Comparison of ENCODE assay signal across 8 cellular contexts in the genomic region with DNA sequence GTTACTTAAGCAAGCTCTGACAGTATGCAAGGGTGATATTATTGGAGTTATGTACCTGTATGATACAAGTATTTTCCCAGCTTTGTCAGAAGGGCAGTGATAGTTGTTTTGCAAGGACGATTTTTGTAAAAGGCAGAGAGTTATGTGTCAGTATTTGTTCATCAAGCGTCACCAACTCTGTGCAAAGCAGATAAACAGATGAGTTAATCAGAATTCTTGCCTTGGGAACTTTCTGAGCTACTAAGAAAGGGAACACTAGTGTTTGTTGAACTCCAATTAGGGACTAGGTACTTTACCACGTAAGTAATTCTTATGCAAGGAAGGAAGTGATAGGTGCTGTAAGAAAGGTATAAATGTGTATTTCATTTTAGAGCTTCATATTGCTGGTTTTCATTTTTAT. TPM values are rescaled to one million over a fixed set of nuclear protein-coding genes. Genes with fewer than 3 reads are reported as not detected.
DNase-seq lines count a peak whose midpoint lies in the region; ATAC-seq, FAIRE-seq and TF ChIP-seq lines count a peak whose summit lies in the region.

No MANE protein-coding gene starts in this region.

- H3K9me3 Mint-ChIP-seq in T-helper 2 cell treated with Interferon-gamma antibody and Interleukin-4, amounts not matched to agents 5 μg/mL and 100 μg/mL, for 36 hours: no peaks in the 10 kb centered on the region
- no peaks in the 10 kb centered on the region for H3K9me3 Mint-ChIP-seq in natural killer cell treated with Interleukin-12 subunit alpha and Interleukin-12 subunit beta and Interleukin-15 and Interleukin-18, amount 100 ng/mL, for 72 hours

- peaks cover 26% of the 10 kb centered on the region for H3K4me1 Mint-ChIP-seq in T-helper 2 cell treated with Interferon-gamma antibody and Interleukin-4, amounts not matched to agents 5 μg/mL and 100 μg/mL, for 36 hours (ENCODE audit: low read depth)
- H3K4me1 Mint-ChIP-seq in natural killer cell treated with Interleukin-12 subunit alpha and Interleukin-12 subunit beta and Interleukin-15 and Interleukin-18, amount 100 ng/mL, for 72 hours (ENCODE audit: low read depth in 2 of 2): peaks cover 10 to 24% of the 10 kb centered on the region in 2 donors

- intact Hi-C loops in left ventricle myocardium inferior (cut with micrococcal nuclease) (no loop called here), cardiac septum (cut with DNase I) (loop anchor here (5.0 kb wide), 1 partner anchor 1036 kb away; a partner anchor contains a TSS)

- H3K36me3 Mint-ChIP-seq in T-helper 2 cell treated with Interferon-gamma antibody and Interleukin-4, amounts not matched to agents 5 μg/mL and 100 μg/mL, for 36 hours (ENCODE audit: low read depth): no peaks in the 10 kb centered on the region
- H3K36me3 Mint-ChIP-seq in natural killer cell treated with Interleukin-12 subunit alpha and Interleukin-12 subunit beta and Interleukin-15 and Interleukin-18, amount 100 ng/mL, for 72 hours: no peaks in the 10 kb centered on the region

- no peak for FAIRE-seq in small intestine (lab: Jason Lieb, UNC)

- TF ChIP-seq CTCF in left ventricle myocardium inferior (IDR thresholded peaks at IDR 0.05; ENCODE audit: borderline replicate concordance): no peak

- no peak for ATAC-seq in GM18520 (IDR thresholded peaks at IDR 0.05; ENCODE audit: unreplicated experiment)
- no peak for ATAC-seq in natural killer cell treated with Interleukin-12 subunit alpha and Interleukin-12 subunit beta and Interleukin-15 and Interleukin-18, amount 100 ng/mL, for 72 hours

- H3K4me1 ChIP-seq in left ventricle myocardium inferior: peaks cover 72% of the 10 kb centered on the region
- H3K4me1 ChIP-seq in small intestine (ENCODE audit: control insufficient read depth in 2 of 2, insufficient read depth in 1 of 2, low read depth in 1 of 2, low read length in 1 of 2): peaks cover 0 to 14% of the 10 kb centered on the region in 2 donors

- no peaks in the 10 kb centered on the region for H3K27me3 ChIP-seq in left ventricle myocardium inferior (ENCODE audit: low read depth)
- no peaks in the 10 kb centered on the region for H3K27me3 ChIP-seq in small intestine (ENCODE audit: control insufficient read depth in 2 of 2, insufficient read depth in 2 of 2, low read length in 2 of 2)

- no peak overlapping the region for H3K27ac Mint-ChIP-seq in T-helper 2 cell treated with Interferon-gamma antibody and Interleukin-4, amounts not matched to agents 5 μg/mL and 100 μg/mL, for 36 hours
- no peak overlapping the region for H3K27ac Mint-ChIP-seq in natural killer cell treated with Interleukin-12 subunit alpha and Interleukin-12 subunit beta and Interleukin-15 and Interleukin-18, amount 100 ng/mL, for 72 hours

- H3K36me3 ChIP-seq in left ventricle myocardium inferior: no peaks in the 10 kb centered on the region
- no peaks in the 10 kb centered on the region for H3K36me3 ChIP-seq in small intestine (ENCODE audit: control insufficient read depth in 2 of 2, insufficient read depth in 2 of 2, low read length in 2 of 2)

- peak overlapping the region; percentile 89 for H3K4me3 ChIP-seq in left ventricle myocardium inferior
- peak overlapping the region; percentile 73 to 84 for H3K4me3 ChIP-seq in small intestine (ENCODE audit: low read depth in 1 of 2, low read length in 2 of 2)

- H3K27me3 Mint-ChIP-seq in T-helper 2 cell treated with Interferon-gamma antibody and Interleukin-4, amounts not matched to agents 5 μg/mL and 100 μg/mL, for 36 hours (ENCODE audit: low read depth): peaks cover 7% of the 10 kb centered on the region
- H3K27me3 Mint-ChIP-seq in natural killer cell treated with Interleukin-12 subunit alpha and Interleukin-12 subunit beta and Interleukin-15 and Interleukin-18, amount 100 ng/mL, for 72 hours: peaks cover 3 to 8% of the 10 kb centered on the region in 2 donors

- peak overlapping the region; percentile 98 for H3K27ac ChIP-seq in left ventricle myocardium inferior (replicated peaks)
- peak overlapping the region; percentile 68 to 98 for H3K27ac ChIP-seq in small intestine (ENCODE audit: low read depth in 1 of 2, low read length in 1 of 2)

- no peak overlapping the region for H3K4me3 Mint-ChIP-seq in T-helper 2 cell treated with Interferon-gamma antibody and Interleukin-4, amounts not matched to agents 5 μg/mL and 100 μg/mL, for 36 hours
- no peak overlapping the region for H3K4me3 Mint-ChIP-seq in natural killer cell treated with Interleukin-12 subunit alpha and Interleukin-12 subunit beta and Interleukin-15 and Interleukin-18, amount 100 ng/mL, for 72 hours

- H3K9me3 ChIP-seq in left ventricle myocardium inferior (replicated peaks): no peaks in the 10 kb centered on the region
- H3K9me3 ChIP-seq in small intestine (ENCODE audit: control insufficient read depth, low read depth): no peaks in the 10 kb centered on the region

- no peak for DNase-seq in left ventricle myocardium inferior
- DNase-seq in cardiac septum (ENCODE audit: low spot score): no peak
- DNase-seq in T-helper 2 cell treated with Interferon-gamma antibody and Interleukin-4, amounts not matched to agents 5 μg/mL and 100 μg/mL, for 36 hours (ENCODE audit: low spot score): peak; percentile 19
- peak; percentile 22 for DNase-seq in glomerular visceral epithelial cell (ENCODE audit: extremely low spot score)
- peak; percentile 50 for DNase-seq in small intestine
- DNase-seq in natural killer cell treated with Interleukin-12 subunit alpha and Interleukin-12 subunit beta and Interleukin-15 and Interleukin-18, amount 100 ng/mL, for 72 hours (ENCODE audit: low spot score): no peak
- DNase-seq in stimulated activated CD4-positive, alpha-beta T cell treated with anti-CD3 and anti-CD28 coated beads, Interleukin-4, amount 100 ng/mL, for 4 hours: no peak

- WGBS in small intestine, 3 donors: 0 to 1% (median 0%) methylated on average over 3 of the region's 3 CpGs

RNA-seq across cellular contexts. Expression of a gene that starts 1.5 kb away (rescaled TPM):
- total RNA-seq in left ventricle myocardium inferior: 53.7 TPM
- total RNA-seq in cardiac septum: 61.6 TPM
- polyA plus RNA-seq in small intestine: 10 to 100 TPM; 14.6 to 21.9 (median 19.0) TPM
- 10 to 100 TPM; 61.7 to 61.8 TPM for total RNA-seq in natural killer cell treated with Interleukin-12 subunit alpha and Interleukin-12 subunit beta and Interleukin-15 and Interleukin-18, amount 100 ng/mL, for 72 hours

Comparison
In these comparisons a context has a peak if more than half of its experiments do, and no peak if none do; other contexts are left out.
1. DNase-seq: peak in T-helper 2 cell treated with Interferon-gamma antibody and Interleukin-4, amounts not matched to agents 5 μg/mL and 100 μg/mL, for 36 hours (single experiment), glomerular visceral epithelial cell (single experiment) and small intestine (single experiment); none in left ventricle myocardium inferior (single experiment), cardiac septum (single experiment), natural killer cell treated with Interleukin-12 subunit alpha and Interleukin-12 subunit beta and Interleukin-15 and Interleukin-18, amount 100 ng/mL, for 72 hours (single experiment) and stimulated activated CD4-positive, alpha-beta T cell treated with anti-CD3 and anti-CD28 coated beads, Interleukin-4, amount 100 ng/mL, for 4 hours (0 of 2).